ENCODE assay signal across 28 cellular contexts in the genomic region with DNA sequence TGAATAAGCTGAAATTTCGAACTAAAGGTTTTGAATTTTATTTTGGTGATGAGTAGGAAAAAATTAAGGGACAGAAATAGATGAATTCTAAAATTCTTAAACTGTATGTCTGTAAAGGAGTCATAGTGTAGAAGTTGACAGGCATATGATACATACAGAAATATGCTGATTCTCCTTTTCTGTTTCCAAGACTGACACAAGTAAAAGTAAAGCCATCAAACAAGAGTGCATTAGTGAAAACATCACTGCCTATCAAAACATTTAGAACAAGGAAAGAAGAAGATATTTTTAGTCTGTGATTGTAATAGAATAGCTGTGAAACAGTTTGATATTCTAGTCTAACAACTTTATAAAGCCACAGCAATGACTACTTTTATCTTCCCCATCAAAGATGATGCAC.
"Had no signal": no experiment of that assay in that cellular context is flagged by ENCODE, and none has a peak within 500 bp of the region (broad histone marks: within the 10 kb centered on the region; RNA-seq: fewer than 3 reads in every experiment).

No MANE protein-coding gene starts in this region.

- ATAC-seq: naive thymus-derived CD8-positive, alpha-beta T cell; natural killer cell treated with Interleukin-12 subunit alpha and Interleukin-12 subunit beta and Interleukin-15 and Interleukin-18, amount 100 ng/mL, for 72 hours; pancreas; psoas muscle; right cardiac atrium; right lobe of liver; stimulated activated effector memory CD8-positive, alpha-beta T cell treated with anti-CD3 and anti-CD28 coated beads, Interleukin-12 subunit alpha, Interleukin-12 subunit beta, amount 100 ng/mL, for 72 hours; stimulated activated naive B cell treated with anti-CD40 and anti-IgM and Interleukin-4, amounts not matched to agents 10 μg/mL and 1 μg/mL and 100 μg/mL, for 72 hours had no signal

- H3K27ac Mint-ChIP-seq: naive thymus-derived CD8-positive, alpha-beta T cell; natural killer cell treated with Interleukin-12 subunit alpha and Interleukin-12 subunit beta and Interleukin-15 and Interleukin-18, amount 100 ng/mL, for 72 hours; nephron progenitor cell; stimulated activated effector memory CD8-positive, alpha-beta T cell treated with anti-CD3 and anti-CD28 coated beads, Interleukin-12 subunit alpha, Interleukin-12 subunit beta, amount 100 ng/mL, for 72 hours; stimulated activated naive B cell treated with anti-CD40 and anti-IgM and Interleukin-4, amounts not matched to agents 10 μg/mL and 1 μg/mL and 100 μg/mL, for 72 hours; stimulated activated naive CD8-positive, alpha-beta T cell treated with anti-CD3 and anti-CD28 coated beads, Interleukin-15, Interleukin-2, amounts not matched to agents 100 ng/mL and 50 ng/mL, for 24 hours had no signal

- H3K36me3 Mint-ChIP-seq: naive B cell; naive thymus-derived CD8-positive, alpha-beta T cell; stimulated activated effector memory CD8-positive, alpha-beta T cell treated with anti-CD3 and anti-CD28 coated beads, Interleukin-12 subunit alpha, Interleukin-12 subunit beta, amount 100 ng/mL, for 72 hours; stimulated activated naive B cell treated with anti-CD40 and anti-IgM and Interleukin-4, amounts not matched to agents 10 μg/mL and 1 μg/mL and 100 μg/mL, for 72 hours had no signal

- H3K4me1 ChIP-seq: pancreas, psoas muscle, right lobe of liver, sigmoid colon, stomach, thyroid gland, tibial nerve, upper lobe of left lung, vagina had no signal

- DNase-seq: naive B cell; naive thymus-derived CD8-positive, alpha-beta T cell; nephron progenitor cell; nucleus accumbens; pancreas; psoas muscle; right cardiac atrium; right lobe of liver; sigmoid colon; small intestine; stimulated activated CD4-positive, alpha-beta T cell treated with anti-CD3 and anti-CD28 coated beads, Interleukin-15, amount 100 ng/mL, for 24 hours; stimulated activated CD4-positive, alpha-beta T cell treated with anti-CD3 and anti-CD28 coated beads, Interleukin-2, amount 100 ng/mL, for 24 hours; stimulated activated CD4-positive, alpha-beta T cell treated with anti-CD3 and anti-CD28 coated beads, Interleukin-2, amount 100 ng/mL, for 48 hours; stimulated activated CD4-positive, alpha-beta T cell treated with anti-CD3 and anti-CD28 coated beads, Interleukin-4, amount 100 ng/mL, for 24 hours; stimulated activated naive B cell treated with anti-CD40 and anti-IgM and Interleukin-4, amounts not matched to agents 10 μg/mL and 1 μg/mL and 100 μg/mL, for 72 hours; stimulated activated naive CD4-positive, alpha-beta T cell treated with Interleukin-2 at 50 U/mL for 16 hours; stomach; thyroid gland; trophoblast cell; upper lobe of left lung had no signal

- H3K4me1 Mint-ChIP-seq: naive B cell; naive thymus-derived CD8-positive, alpha-beta T cell; nephron progenitor cell; stimulated activated effector memory CD8-positive, alpha-beta T cell treated with anti-CD3 and anti-CD28 coated beads, Interleukin-12 subunit alpha, Interleukin-12 subunit beta, amount 100 ng/mL, for 72 hours; stimulated activated naive B cell treated with anti-CD40 and anti-IgM and Interleukin-4, amounts not matched to agents 10 μg/mL and 1 μg/mL and 100 μg/mL, for 72 hours had no signal

- FAIRE-seq: pancreas, small intestine, urothelium cell line had no signal

- H3K4me3 Mint-ChIP-seq: naive B cell; naive thymus-derived CD8-positive, alpha-beta T cell; natural killer cell treated with Interleukin-12 subunit alpha and Interleukin-12 subunit beta and Interleukin-15 and Interleukin-18, amount 100 ng/mL, for 72 hours; nephron progenitor cell; stimulated activated effector memory CD8-positive, alpha-beta T cell treated with anti-CD3 and anti-CD28 coated beads, Interleukin-12 subunit alpha, Interleukin-12 subunit beta, amount 100 ng/mL, for 72 hours; stimulated activated naive B cell treated with anti-CD40 and anti-IgM and Interleukin-4, amounts not matched to agents 10 μg/mL and 1 μg/mL and 100 μg/mL, for 72 hours; stimulated activated naive CD8-positive, alpha-beta T cell treated with anti-CD3 and anti-CD28 coated beads, Interleukin-15, Interleukin-2, amounts not matched to agents 100 ng/mL and 50 ng/mL, for 24 hours had no signal

- H3K27me3 ChIP-seq: neutrophil, pancreas, right lobe of liver, sigmoid colon, stomach, thyroid gland, tibial nerve, upper lobe of left lung, vagina had no signal

- H3K4me3 ChIP-seq: pancreas, psoas muscle, right lobe of liver, sigmoid colon, stomach, thoracic aorta, thyroid gland, tibial nerve, upper lobe of left lung, vagina had no signal

- H3K27ac ChIP-seq: neutrophil, pancreas, psoas muscle, right lobe of liver, sigmoid colon, stomach, thoracic aorta, thyroid gland, tibial nerve, upper lobe of left lung, vagina had no signal

- H3K27me3 Mint-ChIP-seq: naive B cell; naive thymus-derived CD8-positive, alpha-beta T cell; natural killer cell treated with Interleukin-12 subunit alpha and Interleukin-12 subunit beta and Interleukin-15 and Interleukin-18, amount 100 ng/mL, for 72 hours; stimulated activated naive B cell treated with anti-CD40 and anti-IgM and Interleukin-4, amounts not matched to agents 10 μg/mL and 1 μg/mL and 100 μg/mL, for 72 hours; stimulated activated naive CD8-positive, alpha-beta T cell treated with anti-CD3 and anti-CD28 coated beads, Interleukin-15, Interleukin-2, amounts not matched to agents 100 ng/mL and 50 ng/mL, for 24 hours had no signal

- H3K36me3 ChIP-seq: neutrophil, pancreas, right lobe of liver, sigmoid colon, stomach, thoracic aorta, thyroid gland, tibial nerve, upper lobe of left lung, vagina had no signal

- H3K9me3 Mint-ChIP-seq: nephron progenitor cell had no signal

- H3K9me3 ChIP-seq: neutrophil, pancreas, psoas muscle, right lobe of liver, sigmoid colon, stomach, thoracic aorta, thyroid gland, tibial nerve, upper lobe of left lung, vagina had no signal
